8 cellular contexts compared by ENCODE assay signal in the genomic region with DNA sequence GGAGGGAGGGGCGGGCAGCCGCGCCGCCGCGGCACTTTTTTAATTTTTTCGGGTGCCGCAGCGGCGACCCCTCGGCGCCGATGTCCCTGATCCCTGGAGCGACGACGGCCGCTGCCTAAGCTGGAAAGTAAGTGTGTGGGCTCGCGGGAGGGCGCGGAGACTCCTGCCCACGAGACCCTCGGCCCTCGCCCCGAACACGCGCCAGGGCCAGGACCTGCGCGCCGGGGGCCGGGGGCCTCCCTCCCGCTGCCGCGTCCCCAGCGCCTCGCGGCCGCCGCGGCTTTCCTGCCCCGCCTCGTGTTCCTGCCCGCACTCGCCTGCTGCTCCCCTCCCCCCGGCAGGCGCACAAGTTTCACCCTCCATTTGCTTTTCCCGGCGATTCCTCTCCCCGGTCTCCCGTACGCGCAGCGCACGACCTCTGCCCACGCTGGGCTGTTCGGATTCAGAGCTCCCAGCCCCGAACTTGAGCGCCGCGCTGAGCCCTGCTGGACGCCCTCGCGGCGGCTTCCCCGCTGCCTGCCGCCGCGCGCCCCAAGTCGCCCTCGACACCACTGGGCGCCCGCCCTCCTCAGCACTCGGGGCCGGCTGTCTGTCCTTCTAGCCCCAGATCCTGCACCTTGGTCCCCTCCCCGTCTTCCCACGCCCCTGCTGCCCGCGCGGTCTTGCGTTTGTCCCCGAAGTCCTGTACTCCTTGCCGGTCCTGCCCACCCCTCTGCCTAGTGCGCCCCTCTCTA. TPM values are rescaled to one million over a fixed set of nuclear protein-coding genes. Genes with fewer than 3 reads are reported as not detected.
DNase-seq lines count a peak whose midpoint lies in the region; ATAC-seq, FAIRE-seq and TF ChIP-seq lines count a peak whose summit lies in the region.

No MANE protein-coding gene starts in this region.

- POLR2A ChIA-PET in A673 (lab: Charles Lee; ENCODE audit: low non-redundant PET) (no interaction called here), H1 (lab: Charles Lee; ENCODE audit: partially characterized antibody) (interaction anchor here (0.5 to 3.1 kb wide), 13 partner anchors 8 to 171 kb away, joined by 3 to 16 read pairs (median 3); no protein-coding TSS in a partner anchor)
- POLR2A ChIA-PET in activated CD8-positive, alpha-beta T cell treated with anti-CD3 and anti-CD28 coated beads for 36 hours (lab: Charles Lee): interaction anchor here (0.6 kb wide), 2 partner anchors 555 to 1281 kb away, joined by 3 read pairs; no protein-coding TSS in a partner anchor

- H3K18ac ChIP-seq in H1 (ENCODE audit: extremely low read depth, low read length): peak overlapping the region; percentile 95

- peak overlapping the region; percentile 81 for H4K8ac ChIP-seq in H1 (ENCODE audit: extremely low read depth, insufficient read depth, low read length)

- H3K9ac ChIP-seq in H1 (replicated peaks in 1 of 4; ENCODE audit: extremely low read depth in 1 of 4, low read depth in 3 of 4, low read length in 3 of 4): peak overlapping the region; percentile 58 to 91 (median 88)

- H3K27me3 Mint-ChIP-seq in activated CD8-positive, alpha-beta T cell treated with anti-CD3 and anti-CD28 coated beads for 36 hours: peaks cover 10% of the 10 kb centered on the region

- DNase-seq in A673 (ENCODE audit: low spot score): peak; percentile 71
- peak; percentile 38 for DNase-seq in NCI-H460 (ENCODE audit: extremely low read depth, low read depth)
- peak; percentile 57 for DNase-seq in activated CD8-positive, alpha-beta T cell treated with anti-CD3 and anti-CD28 coated beads for 36 hours
- peak in 1 of 2 experiments; percentile 86 for DNase-seq in H1 (ENCODE audit: low read depth in 1 of 2, low spot score in 2 of 2)
- DNase-seq in mesenteric fat pad (ENCODE audit: low spot score): peak; percentile 92
- peak; percentile 21 for DNase-seq in stimulated activated CD8-positive, alpha-beta memory T cell treated with anti-CD3 and anti-CD28 coated beads, Interleukin-15, amount 100 ng/mL, for 24 hours (ENCODE audit: low read depth)

- no peak overlapping the region for H3K14ac ChIP-seq in H1 (ENCODE audit: insufficient read length)

- H2BK5ac ChIP-seq in H1 (ENCODE audit: low read depth, low read length): peak overlapping the region; percentile 86

- peak; percentile 53 to 74; a peak in 2 of 3 replicates for TF ChIP-seq POLR2A in H1 (IDR thresholded peaks at IDR 0.05; ENCODE audit: control extremely low read depth in 1 of 2, low read depth in 2 of 2, low read length in 2 of 2)

- H2BK15ac ChIP-seq in H1 (ENCODE audit: low read length): no peak overlapping the region

- H3K36me3 Mint-ChIP-seq in activated CD8-positive, alpha-beta T cell treated with anti-CD3 and anti-CD28 coated beads for 36 hours (ENCODE audit: low read depth): peaks cover 8% of the 10 kb centered on the region

- TF ChIP-seq CTCF in A673 (conservative IDR thresholded peaks at IDR 0.05; ENCODE audit: low read depth, low read length) (no peak; the same call in 1 of the 2 replicates), H1 (IDR thresholded peaks at IDR 0.05; ENCODE audit: control extremely low read depth in 1 of 3, insufficient read depth in 1 of 3, low read depth in 1 of 3, low read length in 3 of 3) (no peak)
- TF ChIP-seq CTCF in activated CD8-positive, alpha-beta T cell treated with anti-CD3 and anti-CD28 coated beads for 36 hours (IDR thresholded peaks at IDR 0.05): no peak

- no peak for FAIRE-seq in H1 (lab: Jason Lieb, UNC)

- H3K4me2 ChIP-seq in H1 (ENCODE audit: insufficient read depth in 1 of 2, low read depth in 2 of 2, low read length in 2 of 2): peak overlapping the region; percentile 84 to 94

- no peak overlapping the region for H2AFZ ChIP-seq in H1 (ENCODE audit: low read length)

- H4K5ac ChIP-seq in H1 (ENCODE audit: insufficient read length, low read depth, low read length): peak overlapping the region; percentile 19

- no peak overlapping the region for H3K23ac ChIP-seq in H1 (ENCODE audit: insufficient read length)

- peak overlapping the region; percentile 87 for H3K27ac Mint-ChIP-seq in activated CD8-positive, alpha-beta T cell treated with anti-CD3 and anti-CD28 coated beads for 36 hours

- no peak overlapping the region for H3K4ac ChIP-seq in H1 (replicated peaks; ENCODE audit: insufficient read length, low read depth, low read length)

- H3K79me2 ChIP-seq in H1 (ENCODE audit: control insufficient read depth in 1 of 2, insufficient read depth in 2 of 2, low read length in 2 of 2): peaks cover 13 to 41% of the 10 kb centered on the region in 2 experiments

- H4K20me1 ChIP-seq in H1 (replicated peaks in 1 of 2; ENCODE audit: control insufficient read depth in 1 of 2, insufficient read depth in 2 of 2, low read length in 2 of 2): peaks cover 4 to 6% of the 10 kb centered on the region in 2 experiments

- intact Hi-C loops in A673 (cut with micrococcal nuclease; ENCODE audit: unreplicated experiment): loop anchor here (5.0 kb wide), 4 partner anchors 160 to 415 kb away; no protein-coding TSS in a partner anchor
- intact Hi-C loops in activated CD8-positive, alpha-beta T cell treated with anti-CD3 and anti-CD28 coated beads for 36 hours (cut with micrococcal nuclease): loop anchor here (5.0 kb wide), 1 partner anchor 270 kb away; no protein-coding TSS in a partner anchor

- peak overlapping the region; percentile 92 for H4K91ac ChIP-seq in H1 (replicated peaks; ENCODE audit: insufficient read length, low read length)

- no peak overlapping the region for H2BK120ac ChIP-seq in H1 (replicated peaks; ENCODE audit: low read depth, low read length)

- peak overlapping the region; percentile 74 for H3K56ac ChIP-seq in H1 (replicated peaks; ENCODE audit: insufficient read length, low read depth, low read length)

- H3K4me1 ChIP-seq in A673 (ENCODE audit: insufficient read depth, low read length, poor library complexity, severe bottlenecking): peaks cover 30% of the 10 kb centered on the region
- peaks cover 2 to 6% (median 4%) of the 10 kb centered on the region in 4 experiments; a peak in 5 of 7 replicates for H3K4me1 ChIP-seq in H1 (replicated peaks in 1 of 4; ENCODE audit: control insufficient read depth in 3 of 4, insufficient read depth in 4 of 4, low read length in 3 of 4)

- H2BK12ac ChIP-seq in H1 (ENCODE audit: low read depth, low read length): peak overlapping the region; percentile 31; the same call in 1 of the 2 replicates

- 0% methylated on average over 31 of the region's 84 CpGs; no CpG with 5 or more reads in 1 of the 2 experiments for WGBS in H1 (ENCODE audit: extremely low coverage in 1 of 2, insufficient coverage in 1 of 2, insufficient read length in 1 of 2, insufficient replicate concordance in 2 of 2, low coverage in 1 of 2, low lambda C conversion rate in 2 of 2, missing lambda C conversion rate in 1 of 2), 2 experiments

- H2BK20ac ChIP-seq in H1 (ENCODE audit: low read length): no peak overlapping the region

- peaks cover 4% of the 10 kb centered on the region; the same call in 1 of the 2 replicates for H3K79me1 ChIP-seq in H1 (ENCODE audit: low read depth, low read length)

- H3K9me3 ChIP-seq in A673 (ENCODE audit: low read depth, low read length, poor library complexity, severe bottlenecking) (no peaks in the 10 kb centered on the region), H1 (ENCODE audit: insufficient read depth in 2 of 2, low read depth in 1 of 2, low read length in 1 of 2) (no peaks in the 10 kb centered on the region)

- peaks cover 12% of the 10 kb centered on the region; the same call in 1 of the 2 replicates for H3K23me2 ChIP-seq in H1 (ENCODE audit: low read depth, low read length)

- CTCF ChIA-PET in A673 (lab: Charles Lee): interaction anchor here (0.6 to 0.9 kb wide), 4 partner anchors 81 to 423 kb away, joined by 3 to 4 read pairs (median 3); no protein-coding TSS in a partner anchor
- CTCF ChIA-PET in activated CD8-positive, alpha-beta T cell treated with anti-CD3 and anti-CD28 coated beads for 36 hours (lab: Charles Lee): interaction anchor here (1.0 to 1.1 kb wide), 2 partner anchors 8 to 10 kb away, joined by 3 read pairs; no protein-coding TSS in a partner anchor
- CTCF ChIA-PET in H1 (lab: Charles Lee; ENCODE audit: partially characterized antibody): interaction anchor here (0.9 to 3.4 kb wide), 9 partner anchors 10 to 581 kb away, joined by 3 to 13 read pairs (median 5); a partner anchor contains a TSS

- peak overlapping the region; percentile 78 for H3K27ac ChIP-seq in A673 (ENCODE audit: low read depth, low read length, poor library complexity, severe bottlenecking)
- peak overlapping the region; percentile 81 for H3K27ac ChIP-seq in H1 (ENCODE audit: low read depth, low read length)

- peak overlapping the region; percentile 94 for H3K4me3 Mint-ChIP-seq in activated CD8-positive, alpha-beta T cell treated with anti-CD3 and anti-CD28 coated beads for 36 hours

- H3K36me3 ChIP-seq in A673 (ENCODE audit: insufficient read depth, low read length, poor library complexity, severe bottlenecking): no peaks in the 10 kb centered on the region
- H3K36me3 ChIP-seq in H1 (ENCODE audit: control insufficient read depth in 2 of 4, insufficient read depth in 4 of 4, low read length in 3 of 4): no peaks in the 10 kb centered on the region

- no peak overlapping the region; the same call in 1 of the 2 replicates for H2AK5ac ChIP-seq in H1 (ENCODE audit: low read depth, low read length)

- TF ChIP-seq EP300 in H1 (IDR thresholded peaks at IDR 0.05; ENCODE audit: borderline replicate concordance in 1 of 2, low read depth in 2 of 2, low read length in 2 of 2): no peak

- no peaks in the 10 kb centered on the region for H3K27me3 ChIP-seq in A673 (replicated peaks; ENCODE audit: insufficient read depth, low read depth, low read length, poor library complexity)
- no peaks in the 10 kb centered on the region for H3K27me3 ChIP-seq in H1 (replicated peaks in 1 of 4; ENCODE audit: control insufficient read depth in 3 of 4, extremely low read depth in 1 of 4, insufficient read depth in 3 of 4, low read length in 3 of 4)

- TF ChIP-seq RAD21 in H1 (IDR thresholded peaks at IDR 0.05 in 1 of 2, conservative IDR thresholded peaks at IDR 0.05 in 1 of 2; ENCODE audit: low read depth in 2 of 2, low read length in 2 of 2): peak; percentile 2 to 4; a peak in 1 of 4 replicates

- BruUV-seq in A673 (replicated peaks; lab: Mats Ljungman, UMichigan): no TSS peak

- H3K4me3 ChIP-seq in A673 (ENCODE audit: low read depth, low read length, poor library complexity, severe bottlenecking): peak overlapping the region; percentile 96
- peak overlapping the region; percentile 77 to 90 (median 80) for H3K4me3 ChIP-seq in H1 (ENCODE audit: extremely low read depth in 1 of 4, insufficient read depth in 2 of 4, low read depth in 3 of 4, low read length in 4 of 4)

- ATAC-seq in GM18517 (IDR thresholded peaks at IDR 0.05; ENCODE audit: unreplicated experiment) (peak; percentile 29), HG03064 (IDR thresholded peaks at IDR 0.05; ENCODE audit: low read depth, unreplicated experiment) (peak; percentile 33)
- ATAC-seq in activated CD8-positive, alpha-beta T cell treated with anti-CD3 and anti-CD28 coated beads for 36 hours: peak; percentile 35

- H3K4me1 Mint-ChIP-seq in activated CD8-positive, alpha-beta T cell treated with anti-CD3 and anti-CD28 coated beads for 36 hours (ENCODE audit: low read depth): peaks cover 25% of the 10 kb centered on the region

- H3K9me3 Mint-ChIP-seq in activated CD8-positive, alpha-beta T cell treated with anti-CD3 and anti-CD28 coated beads for 36 hours: no peaks in the 10 kb centered on the region

RNA-seq across cellular contexts. Expression of a gene that starts 0.5 kb away (rescaled TPM):
- 67.7 and 79.3 TPM in 2 replicates for total RNA-seq in A673 (2021)
- 46.1 and 52.0 TPM in 2 replicates for total RNA-seq in NCI-H460 (2014; rRNA removed; shearing (Covaris generic))
- polyA plus RNA-seq in NCI-H460 (2014; cell fraction: nucleus; rRNA removed): 50.5 and 53.4 TPM in 2 replicates
- total RNA-seq in activated CD8-positive, alpha-beta T cell treated with anti-CD3 and anti-CD28 coated beads for 36 hours: 10 to 100 TPM; 33.7 to 38.7 TPM
- total RNA-seq in H1 (2021; fragmentation: NEBNext Ultra II Directional; extraction: Animal tissue kit (Norgen Biotek cat#: 25700)): 83.6 and 88.0 TPM in 2 replicates
- polyA plus RNA-seq in H1 (2011; rRNA removed): 48.2 and 67.2 TPM in 2 replicates
- polyA plus RNA-seq in H1 (2011; cell fraction: cytosol; rRNA removed): 59.0 TPM
- polyA plus RNA-seq in H1 (2011; cell fraction: nucleus; rRNA removed): 126 TPM
- polyA plus RNA-seq in H1 (2012, experiment 1 of 2): 55.6 to 64.2 TPM (median 63.5 TPM) in 4 replicates
- polyA plus RNA-seq in H1 (2012, experiment 2 of 2): 7.3 TPM
- 43.1 TPM for polyA plus RNA-seq in H1 (2013, experiment 1 of 2)
- polyA plus RNA-seq in H1 (2013, experiment 2 of 2): 37.4 TPM
- polyA minus RNA-seq in H1 (2011; rRNA and poly(A)+ RNA removed): 120 and 142 TPM in 2 replicates
- polyA minus RNA-seq in H1 (2011; cell fraction: cytosol; rRNA and poly(A)+ RNA removed): 69.0 TPM
- 133 TPM for polyA minus RNA-seq in H1 (2011; cell fraction: nucleus; rRNA and poly(A)+ RNA removed)
- total RNA-seq in mesenteric fat pad: 42.4 TPM

RNA-seq across cellular contexts. Expression of a gene that starts 0.7 kb away (rescaled TPM):
- total RNA-seq in A673 (2021): 0.90 and 0.92 TPM in 2 replicates
- total RNA-seq in NCI-H460 (2014; rRNA removed; shearing (Covaris generic)): 0.32 TPM in 1 of 2 replicates, not detected in the other
- 0.67 TPM in 1 of 2 replicates, not detected in the other for polyA plus RNA-seq in NCI-H460 (2014; cell fraction: nucleus; rRNA removed)
- not detected for total RNA-seq in activated CD8-positive, alpha-beta T cell treated with anti-CD3 and anti-CD28 coated beads for 36 hours
- 1.3 and 1.5 TPM in 2 replicates for total RNA-seq in H1 (2021; fragmentation: NEBNext Ultra II Directional; extraction: Animal tissue kit (Norgen Biotek cat#: 25700))
- polyA plus RNA-seq in H1 (2011; rRNA removed): 0.45 and 0.61 TPM in 2 replicates
- polyA plus RNA-seq in H1 (2011; cell fraction: cytosol; rRNA removed): 0.81 TPM
- polyA plus RNA-seq in H1 (2011; cell fraction: nucleus; rRNA removed): 1.2 TPM
- polyA plus RNA-seq in H1 (2012, experiment 1 of 2): 1.2 to 1.9 TPM (median 1.4 TPM) in 4 replicates
- 0.12 TPM for polyA plus RNA-seq in H1 (2012, experiment 2 of 2)
- 0.83 TPM for polyA plus RNA-seq in H1 (2013, experiment 1 of 2)
- 0.66 TPM for polyA plus RNA-seq in H1 (2013, experiment 2 of 2)
- 0.91 and 2.5 TPM in 2 replicates for polyA minus RNA-seq in H1 (2011; rRNA and poly(A)+ RNA removed)
- polyA minus RNA-seq in H1 (2011; cell fraction: cytosol; rRNA and poly(A)+ RNA removed): not detected
- polyA minus RNA-seq in H1 (2011; cell fraction: nucleus; rRNA and poly(A)+ RNA removed): 4.3 TPM
- 0.35 TPM for total RNA-seq in mesenteric fat pad
